Comparison of ENCODE assay signal across 18 cellular contexts in genomic region chr6:75642314-75642713, GRCh38.
"Had no signal": no experiment of that assay in that cellular context is flagged by ENCODE, and none has a peak within 500 bp of the region (broad histone marks: within the 10 kb centered on the region; RNA-seq: fewer than 3 reads in every experiment).

No MANE protein-coding gene starts in this region.

- H3K27ac ChIP-seq: breast epithelium, right lobe of liver, testis, transverse colon had no signal

- H3K4me1 Mint-ChIP-seq: activated CD4-positive, alpha-beta T cell treated with anti-CD3 and anti-CD28 coated beads for 36 hours had no signal

- H3K27me3 ChIP-seq: breast epithelium, right lobe of liver, testis, transverse colon had no signal

- H3K4me3 ChIP-seq: breast epithelium, right lobe of liver, testis, transverse colon had no signal

- H3K27ac Mint-ChIP-seq: activated CD4-positive, alpha-beta T cell treated with anti-CD3 and anti-CD28 coated beads for 36 hours; activated naive CD4-positive, alpha-beta T cell treated with anti-CD3 and anti-CD28 coated beads, Interleukin-2, amount 50 U/mL, for 72 hours; activated T-cell treated with anti-CD3 and anti-CD28 coated beads, Interleukin-2, amount 50 U/mL, for 24 hours; dendritic cell treated with granulocyte-macrophage colony-stimulating factor and Interleukin-4, amounts not matched to agents 40 ng/mL and 50 ng/mL, for 4 days had no signal

- ATAC-seq: activated CD4-positive, alpha-beta T cell treated with anti-CD3 and anti-CD28 coated beads for 36 hours; activated naive CD4-positive, alpha-beta T cell treated with anti-CD3 and anti-CD28 coated beads, Interleukin-2, amount 50 U/mL, for 72 hours; naive thymus-derived CD8-positive, alpha-beta T cell; right lobe of liver; stimulated activated naive CD8-positive, alpha-beta T cell treated with anti-CD3 and anti-CD28 coated beads, Interleukin-15, Interleukin-2, amounts not matched to agents 100 U/mL and 50 U/mL, for 24 hours; T-cell had no signal

- H3K4me3 Mint-ChIP-seq: activated CD4-positive, alpha-beta T cell treated with anti-CD3 and anti-CD28 coated beads for 36 hours; activated T-cell treated with anti-CD3 and anti-CD28 coated beads, Interleukin-2, amount 50 U/mL, for 24 hours; central memory CD8-positive, alpha-beta T cell; dendritic cell treated with granulocyte-macrophage colony-stimulating factor and Interleukin-4, amounts not matched to agents 40 ng/mL and 50 ng/mL, for 4 days; naive thymus-derived CD8-positive, alpha-beta T cell; T-cell had no signal

- H3K9me3 Mint-ChIP-seq: activated naive CD4-positive, alpha-beta T cell treated with anti-CD3 and anti-CD28 coated beads, Interleukin-2, amount 50 U/mL, for 72 hours; activated T-cell treated with anti-CD3 and anti-CD28 coated beads, Interleukin-2, amount 50 U/mL, for 24 hours; central memory CD8-positive, alpha-beta T cell; dendritic cell treated with granulocyte-macrophage colony-stimulating factor and Interleukin-4, amounts not matched to agents 40 ng/mL and 50 ng/mL, for 4 days; naive thymus-derived CD8-positive, alpha-beta T cell; T-cell had no signal

- H3K27me3 Mint-ChIP-seq: activated CD4-positive, alpha-beta T cell treated with anti-CD3 and anti-CD28 coated beads for 36 hours; activated T-cell treated with anti-CD3 and anti-CD28 coated beads, Interleukin-2, amount 50 U/mL, for 24 hours; central memory CD8-positive, alpha-beta T cell; dendritic cell treated with granulocyte-macrophage colony-stimulating factor and Interleukin-4, amounts not matched to agents 40 ng/mL and 50 ng/mL, for 4 days; naive thymus-derived CD8-positive, alpha-beta T cell; T-cell had no signal

- H3K36me3 ChIP-seq: breast epithelium had no signal

- H3K4me1 ChIP-seq: breast epithelium, right lobe of liver, testis, transverse colon had no signal

- DNase-seq: activated CD4-positive, alpha-beta T cell treated with anti-CD3 and anti-CD28 coated beads for 36 hours; activated CD4-positive, alpha-beta T cell treated with anti-CD3 and anti-CD28 coated beads, Interleukin-2, amount 50 U/mL, for 4 hours; activated CD4-positive, CD25-positive, alpha-beta regulatory T cell; activated CD8-positive, alpha-beta memory T cell treated with anti-CD3 and anti-CD28 coated beads, Interleukin-2, amount 50 U/mL, for 4 hours; activated naive CD4-positive, alpha-beta T cell; activated T-cell treated with anti-CD3 and anti-CD28 coated beads, Interleukin-2, amount 50 U/mL, for 24 hours; naive thymus-derived CD8-positive, alpha-beta T cell; posterior cingulate gyrus; right lobe of liver; stimulated activated CD4-positive, alpha-beta T cell treated with anti-CD3 and anti-CD28 coated beads, Interleukin-2, amount 100 ng/mL, for 48 hours; stimulated activated naive CD8-positive, alpha-beta T cell treated with anti-CD3 and anti-CD28 coated beads, Interleukin-15, Interleukin-2, amounts not matched to agents 100 U/mL and 50 U/mL, for 24 hours; T-cell; testis; transverse colon had no signal

- H3K9me3 ChIP-seq: breast epithelium, right lobe of liver, testis, transverse colon had no signal
